Comparison of ENCODE assay signal across 25 cellular contexts in genomic region chr12:24475337-24475736, GRCh38.
A peak's percentile ranks its signal among the peaks of the same experiment; 100 is the strongest.
DNase-seq lines count a peak whose midpoint lies in the region; ATAC-seq, FAIRE-seq and TF ChIP-seq lines count a peak whose summit lies in the region.
"Had no signal": no experiment of that assay in that cellular context is flagged by ENCODE, and none has a peak within 500 bp of the region (broad histone marks: within the 10 kb centered on the region; RNA-seq: fewer than 3 reads in every experiment).

No MANE protein-coding gene starts in this region.

- in situ Hi-C loops in HepG2 (cut with HindIII; ENCODE audit: extremely low pct_ligation_motif_present, low pct_unique_long_range_greater_than_20kb) = no loop called here

- peaks cover 9 to 26% (median 11%) of the 10 kb centered on the region in 4 donors for H3K4me1 ChIP-seq in liver (ENCODE audit: control insufficient read depth in 4 of 4, insufficient read depth in 4 of 4, low read length in 3 of 4)
- no peaks in the 10 kb centered on the region for H3K4me1 ChIP-seq in HepG2 (ENCODE audit: insufficient read depth, low read length)
- H3K4me1 ChIP-seq: BE2C, BLaER1 had no signal

- H2AFZ ChIP-seq in HepG2 (ENCODE audit: low read length) = no peak overlapping the region

- no peaks in the 10 kb centered on the region for H3K79me2 ChIP-seq in HepG2 (ENCODE audit: insufficient read depth, low read length)

- ATAC-seq in HepG2 (no peak), left lobe of liver (peak; percentile 72), HG02840 (IDR thresholded peaks at IDR 0.05; ENCODE audit: low FRiP score, unreplicated experiment) (no peak)
- ATAC-seq: GM12878 had no signal

- no peak overlapping the region for H3K4me3 ChIP-seq in liver (ENCODE audit: low read depth in 1 of 3, low read length in 3 of 3)
- H3K4me3 ChIP-seq in HepG2 (replicated peaks in 1 of 3; ENCODE audit: insufficient read depth in 1 of 3, low read depth in 2 of 3, low read length in 3 of 3) = no peak overlapping the region
- H3K4me3 ChIP-seq: BLaER1, GM12878 had no signal

- H3K9me3 ChIP-seq in liver (ENCODE audit: control insufficient read depth in 4 of 4, low read length in 3 of 4) = no peaks in the 10 kb centered on the region
- no peaks in the 10 kb centered on the region for H3K9me3 ChIP-seq in HepG2 (ENCODE audit: low read length)
- H3K9me3 ChIP-seq: BE2C, BLaER1 had no signal

- TF ChIP-seq POLR2A in HepG2 (IDR thresholded peaks at IDR 0.05; ENCODE audit: insufficient read depth in 1 of 2, low read depth in 2 of 2, low read length in 2 of 2) = no peak

- TF ChIP-seq EP300 in HepG2 (IDR thresholded peaks at IDR 0.05; ENCODE audit: low read depth in 2 of 2, low read length in 2 of 2) = no peak
- no peak for TF ChIP-seq EP300 in HepG2 (CRISPR knock-in tag; IDR thresholded peaks at IDR 0.05; ENCODE audit: borderline replicate concordance)

- H3K4me2 ChIP-seq in HepG2 (ENCODE audit: low read depth, low read length) = no peak overlapping the region
- H3K4me2 ChIP-seq: BLaER1 had no signal

- POLR2A ChIA-PET in HepG2 (lab: Yijun Ruan, JAX) = no interaction called here

- TF ChIP-seq RAD21 in liver (IDR thresholded peaks at IDR 0.05) (no peak), HepG2 (CRISPR knock-in tag; IDR thresholded peaks at IDR 0.05) (no peak)

- H3K9ac ChIP-seq in liver (ENCODE audit: low read depth in 1 of 2, low read length in 2 of 2) (no peak overlapping the region), HepG2 (ENCODE audit: insufficient read depth, low read depth, low read length) (no peak overlapping the region)
- H3K9ac ChIP-seq: BLaER1 had no signal

- H3K27me3 ChIP-seq in liver (ENCODE audit: control insufficient read depth in 4 of 4, insufficient read depth in 4 of 4, low read length in 3 of 4) = no peaks in the 10 kb centered on the region
- no peaks in the 10 kb centered on the region for H3K27me3 ChIP-seq in HepG2 (ENCODE audit: control insufficient read depth in 1 of 2, insufficient read depth in 2 of 2, low read length in 2 of 2)
- H3K27me3 ChIP-seq: BE2C, BLaER1 had no signal

- TF ChIP-seq CTCF in liver (IDR thresholded peaks at IDR 0.05; ENCODE audit: low read depth, low read length, missing input control) = no peak
- no peak for TF ChIP-seq CTCF in HepG2 (CRISPR knock-in tag; IDR thresholded peaks at IDR 0.05)

- FAIRE-seq in HepG2 (lab: Jason Lieb, UNC) = no peak
- FAIRE-seq: A204.1, GM12878, GM12892, GM18507 had no signal

- no peak for DNase-seq in HepG2 (ENCODE audit: low spot score)
- DNase-seq in left lobe of liver (ENCODE audit: low spot score) = no peak
- DNase-seq in NCI-H446 treated with DMSO at 0.1 percent for 48 hours (lab: John Stamatoyannopoulos, UW) = no peak
- DNase-seq: 8988T; ACHN; BE2C; C1 segment of cervical spinal cord; CD4-positive, alpha-beta memory T cell; CD4-positive, CD25-positive, alpha-beta regulatory T cell; CD8-positive, alpha-beta memory T cell; COR-L47; DMS 273 treated with DMSO at 0.1 percent for 48 hours; DMS153; DMS53; DMS79; DND-41; EL; GDM1 had no signal

- BruUV-seq in HepG2 (replicated peaks; lab: Mats Ljungman, UMichigan) = no TSS peak

- 66% methylated on average over 5 of the region's 5 CpGs for WGBS in liver
- WGBS in HepG2 (ENCODE audit: low lambda C conversion rate) = 25% methylated on average over 5 of the region's 5 CpGs

- H3K27ac ChIP-seq in liver (ENCODE audit: low read depth in 1 of 2, low read length in 2 of 2) = peak overlapping the region; percentile 20 to 91
- no peak overlapping the region for H3K27ac ChIP-seq in HepG2 (ENCODE audit: extremely low read length, insufficient read depth, low read length)
- H3K27ac ChIP-seq: BLaER1 had no signal

- CTCF ChIA-PET in HepG2 (lab: Yijun Ruan, JAX; ENCODE audit: low intra/inter-chr PET ratio, low total read pairs) = no interaction called here

- H3K36me3 ChIP-seq in liver (ENCODE audit: control insufficient read depth in 4 of 4, insufficient read depth in 3 of 4, low read depth in 1 of 4, low read length in 3 of 4) (no peaks in the 10 kb centered on the region), HepG2 (replicated peaks in 1 of 2; ENCODE audit: control insufficient read depth in 1 of 2, insufficient read depth in 2 of 2, low read length in 2 of 2) (no peaks in the 10 kb centered on the region)
- H3K36me3 ChIP-seq: BE2C, BLaER1 had no signal

- H4K20me1 ChIP-seq in HepG2 (ENCODE audit: insufficient read depth, low read length) = no peaks in the 10 kb centered on the region
- H4K20me1 ChIP-seq: BLaER1 had no signal

- intact Hi-C loops in HepG2 (cut with micrococcal nuclease; ENCODE audit: unreplicated experiment) = no loop called here

TF ChIP-seq in liver, 16 proteins besides CTCF, POLR2A, EP300 and RAD21:
- no peak for TF ChIP-seq ZBTB33 (IDR thresholded peaks at IDR 0.05)
- no peak for TF ChIP-seq EGR1 (IDR thresholded peaks at IDR 0.05; ENCODE audit: low read depth in 2 of 2)
- no peak for TF ChIP-seq FOXA1 (IDR thresholded peaks at IDR 0.05)
- no peak for TF ChIP-seq GABPA (IDR thresholded peaks at IDR 0.05 in 1 of 2, conservative IDR thresholded peaks at IDR 0.05 in 1 of 2)
- TF ChIP-seq RXRA (IDR thresholded peaks at IDR 0.05) = peak in 1 of 2 donors; percentile 13
- TF ChIP-seq FOXA2 (IDR thresholded peaks at IDR 0.05) = no peak
TF ChIP-seq in liver: peak in this region for 1.

TF ChIP-seq in HepG2, 621 proteins besides CTCF, POLR2A, EP300 and RAD21:
- TF ChIP-seq ZNF280B (CRISPR knock-in tag; IDR thresholded peaks at IDR 0.05; ENCODE audit: borderline replicate concordance) = no peak
- no peak for TF ChIP-seq GZF1 (CRISPR knock-in tag; IDR thresholded peaks at IDR 0.05)
- no peak for TF ChIP-seq ZNF280D (CRISPR knock-in tag; IDR thresholded peaks at IDR 0.05)
- TF ChIP-seq CHD4 (IDR thresholded peaks at IDR 0.05; ENCODE audit: borderline replicate concordance, low read length) = no peak
- no peak for TF ChIP-seq RARG (CRISPR knock-in tag; IDR thresholded peaks at IDR 0.05; ENCODE audit: low read depth)
- TF ChIP-seq TBX2 (CRISPR knock-in tag; IDR thresholded peaks at IDR 0.05; ENCODE audit: borderline replicate concordance) = no peak
- TF ChIP-seq ZNF580 (CRISPR knock-in tag; IDR thresholded peaks at IDR 0.05; ENCODE audit: borderline replicate concordance, low read depth) = no peak
- TF ChIP-seq ZNF883 (CRISPR knock-in tag; IDR thresholded peaks at IDR 0.05; ENCODE audit: not compliant biosample characterization) = no peak
